1 cellular context compared by ENCODE assay signal in the genomic region with DNA sequence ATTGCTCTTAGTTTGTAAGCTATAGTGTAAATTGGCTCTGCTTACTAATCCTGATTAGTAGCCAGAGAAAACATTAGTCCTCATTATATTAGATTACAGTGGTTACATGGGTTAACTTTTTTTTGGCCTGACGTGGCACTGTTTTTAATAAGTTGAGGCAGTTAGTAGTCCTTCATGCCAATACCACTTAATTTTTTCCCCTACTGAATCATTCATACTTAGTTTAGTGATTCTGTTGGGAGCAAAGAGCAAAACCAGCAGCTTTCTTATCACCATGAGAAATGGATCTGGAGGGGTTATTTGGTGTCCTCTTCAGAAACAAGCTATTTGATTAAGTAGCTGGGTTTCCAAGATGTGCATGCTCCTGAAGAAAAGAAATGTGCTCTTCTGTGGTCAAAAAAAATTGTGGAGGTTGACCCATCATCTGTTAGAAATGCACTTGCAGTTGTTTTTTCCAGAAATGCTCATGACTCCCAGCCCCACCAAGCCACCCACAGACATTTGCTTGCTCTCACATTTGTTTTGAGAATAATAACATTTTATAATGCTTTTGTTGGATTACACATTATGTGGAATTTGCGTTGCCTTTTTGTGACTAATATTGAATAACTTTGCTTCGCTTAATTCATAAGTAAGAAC.
TF ChIP-seq lines count a peak whose summit lies in the region.

No MANE protein-coding gene starts in this region.

TF ChIP-seq in GM23338, 12 proteins besides CTCF, POLR2A, EP300 and RAD21 (continued from another document):
- TF ChIP-seq, protein P1, sequence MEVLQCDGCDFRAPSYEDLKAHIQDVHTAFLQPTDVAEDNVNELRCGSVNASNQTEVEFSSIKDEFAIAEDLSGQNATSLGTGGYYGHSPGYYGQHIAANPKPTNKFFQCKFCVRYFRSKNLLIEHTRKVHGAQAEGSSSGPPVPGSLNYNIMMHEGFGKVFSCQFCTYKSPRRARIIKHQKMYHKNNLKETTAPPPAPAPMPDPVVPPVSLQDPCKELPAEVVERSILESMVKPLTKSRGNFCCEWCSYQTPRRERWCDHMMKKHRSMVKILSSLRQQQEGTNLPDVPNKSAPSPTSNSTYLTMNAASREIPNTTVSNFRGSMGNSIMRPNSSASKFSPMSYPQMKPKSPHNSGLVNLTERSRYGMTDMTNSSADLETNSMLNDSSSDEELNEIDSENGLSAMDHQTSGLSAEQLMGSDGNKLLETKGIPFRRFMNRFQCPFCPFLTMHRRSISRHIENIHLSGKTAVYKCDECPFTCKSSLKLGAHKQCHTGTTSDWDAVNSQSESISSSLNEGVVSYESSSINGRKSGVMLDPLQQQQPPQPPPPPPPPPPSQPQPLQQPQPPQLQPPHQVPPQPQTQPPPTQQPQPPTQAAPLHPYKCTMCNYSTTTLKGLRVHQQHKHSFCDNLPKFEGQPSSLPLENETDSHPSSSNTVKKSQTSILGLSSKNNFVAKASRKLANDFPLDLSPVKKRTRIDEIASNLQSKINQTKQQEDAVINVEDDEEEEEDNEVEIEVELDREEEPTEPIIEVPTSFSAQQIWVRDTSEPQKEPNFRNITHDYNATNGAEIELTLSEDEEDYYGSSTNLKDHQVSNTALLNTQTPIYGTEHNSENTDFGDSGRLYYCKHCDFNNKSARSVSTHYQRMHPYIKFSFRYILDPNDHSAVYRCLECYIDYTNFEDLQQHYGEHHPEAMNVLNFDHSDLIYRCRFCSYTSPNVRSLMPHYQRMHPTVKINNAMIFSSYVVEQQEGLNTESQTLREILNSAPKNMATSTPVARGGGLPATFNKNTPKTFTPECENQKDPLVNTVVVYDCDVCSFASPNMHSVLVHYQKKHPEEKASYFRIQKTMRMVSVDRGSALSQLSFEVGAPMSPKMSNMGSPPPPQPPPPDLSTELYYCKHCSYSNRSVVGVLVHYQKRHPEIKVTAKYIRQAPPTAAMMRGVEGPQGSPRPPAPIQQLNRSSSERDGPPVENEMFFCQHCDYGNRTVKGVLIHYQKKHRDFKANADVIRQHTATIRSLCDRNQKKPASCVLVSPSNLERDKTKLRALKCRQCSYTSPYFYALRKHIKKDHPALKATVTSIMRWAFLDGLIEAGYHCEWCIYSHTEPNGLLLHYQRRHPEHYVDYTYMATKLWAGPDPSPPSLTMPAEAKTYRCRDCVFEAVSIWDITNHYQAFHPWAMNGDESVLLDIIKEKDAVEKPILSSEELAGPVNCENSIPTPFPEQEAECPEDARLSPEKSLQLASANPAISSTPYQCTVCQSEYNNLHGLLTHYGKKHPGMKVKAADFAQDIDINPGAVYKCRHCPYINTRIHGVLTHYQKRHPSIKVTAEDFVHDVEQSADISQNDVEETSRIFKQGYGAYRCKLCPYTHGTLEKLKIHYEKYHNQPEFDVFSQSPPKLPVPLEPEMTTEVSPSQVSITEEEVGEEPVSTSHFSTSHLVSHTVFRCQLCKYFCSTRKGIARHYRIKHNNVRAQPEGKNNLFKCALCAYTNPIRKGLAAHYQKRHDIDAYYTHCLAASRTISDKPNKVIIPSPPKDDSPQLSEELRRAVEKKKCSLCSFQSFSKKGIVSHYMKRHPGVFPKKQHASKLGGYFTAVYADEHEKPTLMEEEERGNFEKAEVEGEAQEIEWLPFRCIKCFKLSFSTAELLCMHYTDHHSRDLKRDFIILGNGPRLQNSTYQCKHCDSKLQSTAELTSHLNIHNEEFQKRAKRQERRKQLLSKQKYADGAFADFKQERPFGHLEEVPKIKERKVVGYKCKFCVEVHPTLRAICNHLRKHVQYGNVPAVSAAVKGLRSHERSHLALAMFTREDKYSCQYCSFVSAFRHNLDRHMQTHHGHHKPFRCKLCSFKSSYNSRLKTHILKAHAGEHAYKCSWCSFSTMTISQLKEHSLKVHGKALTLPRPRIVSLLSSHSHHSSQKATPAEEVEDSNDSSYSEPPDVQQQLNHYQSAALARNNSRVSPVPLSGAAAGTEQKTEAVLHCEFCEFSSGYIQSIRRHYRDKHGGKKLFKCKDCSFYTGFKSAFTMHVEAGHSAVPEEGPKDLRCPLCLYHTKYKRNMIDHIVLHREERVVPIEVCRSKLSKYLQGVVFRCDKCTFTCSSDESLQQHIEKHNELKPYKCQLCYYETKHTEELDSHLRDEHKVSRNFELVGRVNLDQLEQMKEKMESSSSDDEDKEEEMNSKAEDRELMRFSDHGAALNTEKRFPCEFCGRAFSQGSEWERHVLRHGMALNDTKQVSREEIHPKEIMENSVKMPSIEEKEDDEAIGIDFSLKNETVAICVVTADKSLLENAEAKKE (CRISPR knock-in tag; IDR thresholded peaks at IDR 0.05), result no peak
- TF ChIP-seq, protein P2, sequence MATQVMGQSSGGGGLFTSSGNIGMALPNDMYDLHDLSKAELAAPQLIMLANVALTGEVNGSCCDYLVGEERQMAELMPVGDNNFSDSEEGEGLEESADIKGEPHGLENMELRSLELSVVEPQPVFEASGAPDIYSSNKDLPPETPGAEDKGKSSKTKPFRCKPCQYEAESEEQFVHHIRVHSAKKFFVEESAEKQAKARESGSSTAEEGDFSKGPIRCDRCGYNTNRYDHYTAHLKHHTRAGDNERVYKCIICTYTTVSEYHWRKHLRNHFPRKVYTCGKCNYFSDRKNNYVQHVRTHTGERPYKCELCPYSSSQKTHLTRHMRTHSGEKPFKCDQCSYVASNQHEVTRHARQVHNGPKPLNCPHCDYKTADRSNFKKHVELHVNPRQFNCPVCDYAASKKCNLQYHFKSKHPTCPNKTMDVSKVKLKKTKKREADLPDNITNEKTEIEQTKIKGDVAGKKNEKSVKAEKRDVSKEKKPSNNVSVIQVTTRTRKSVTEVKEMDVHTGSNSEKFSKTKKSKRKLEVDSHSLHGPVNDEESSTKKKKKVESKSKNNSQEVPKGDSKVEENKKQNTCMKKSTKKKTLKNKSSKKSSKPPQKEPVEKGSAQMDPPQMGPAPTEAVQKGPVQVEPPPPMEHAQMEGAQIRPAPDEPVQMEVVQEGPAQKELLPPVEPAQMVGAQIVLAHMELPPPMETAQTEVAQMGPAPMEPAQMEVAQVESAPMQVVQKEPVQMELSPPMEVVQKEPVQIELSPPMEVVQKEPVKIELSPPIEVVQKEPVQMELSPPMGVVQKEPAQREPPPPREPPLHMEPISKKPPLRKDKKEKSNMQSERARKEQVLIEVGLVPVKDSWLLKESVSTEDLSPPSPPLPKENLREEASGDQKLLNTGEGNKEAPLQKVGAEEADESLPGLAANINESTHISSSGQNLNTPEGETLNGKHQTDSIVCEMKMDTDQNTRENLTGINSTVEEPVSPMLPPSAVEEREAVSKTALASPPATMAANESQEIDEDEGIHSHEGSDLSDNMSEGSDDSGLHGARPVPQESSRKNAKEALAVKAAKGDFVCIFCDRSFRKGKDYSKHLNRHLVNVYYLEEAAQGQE (IDR thresholded peaks at IDR 0.05; ENCODE audit: unreplicated experiment), result no peak
- TF ChIP-seq STAT1 (IDR thresholded peaks at IDR 0.05; ENCODE audit: unreplicated experiment), result no peak
- no peak for TF ChIP-seq ETS1 (IDR thresholded peaks at IDR 0.05)
- no peak for TF ChIP-seq ZNF114 (CRISPR knock-in tag; IDR thresholded peaks at IDR 0.05)
- TF ChIP-seq EZH2phosphoT487 (IDR thresholded peaks at IDR 0.05; ENCODE audit: unreplicated experiment), result no peak
- TF ChIP-seq JUNB (IDR thresholded peaks at IDR 0.05; ENCODE audit: unreplicated experiment), result no peak
- TF ChIP-seq CREB1 (CRISPR knock-in tag; IDR thresholded peaks at IDR 0.05; ENCODE audit: low read depth), result no peak
